ENCODE assay signal across 1 cellular context in the genomic region with DNA sequence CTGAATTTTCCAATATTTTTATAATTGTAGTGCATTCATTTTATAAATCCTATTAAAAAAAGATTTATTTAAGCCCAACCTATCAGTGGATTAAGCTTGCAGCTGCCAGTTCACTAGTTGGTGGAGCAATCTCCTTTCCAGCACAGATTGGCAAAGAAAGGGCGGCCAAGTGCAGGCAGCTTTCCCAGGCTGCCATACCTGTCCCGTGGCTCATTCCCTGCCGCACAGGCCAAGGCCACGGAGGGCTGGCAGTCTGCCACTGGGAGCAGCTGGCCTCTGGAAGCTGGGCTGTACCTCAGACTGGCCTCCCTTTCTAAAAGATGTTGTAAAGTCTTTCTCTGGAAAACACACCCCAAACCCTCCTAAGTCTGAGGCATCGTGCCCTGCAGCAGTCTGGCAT.
A peak's percentile ranks its signal among the peaks of the same experiment; 100 is the strongest.
TF ChIP-seq lines count a peak whose summit lies in the region.

No MANE protein-coding gene starts in this region.

TF ChIP-seq in HepG2, 621 proteins besides CTCF, POLR2A, EP300 and RAD21 (continued from another document):
- TF ChIP-seq, protein P1, sequence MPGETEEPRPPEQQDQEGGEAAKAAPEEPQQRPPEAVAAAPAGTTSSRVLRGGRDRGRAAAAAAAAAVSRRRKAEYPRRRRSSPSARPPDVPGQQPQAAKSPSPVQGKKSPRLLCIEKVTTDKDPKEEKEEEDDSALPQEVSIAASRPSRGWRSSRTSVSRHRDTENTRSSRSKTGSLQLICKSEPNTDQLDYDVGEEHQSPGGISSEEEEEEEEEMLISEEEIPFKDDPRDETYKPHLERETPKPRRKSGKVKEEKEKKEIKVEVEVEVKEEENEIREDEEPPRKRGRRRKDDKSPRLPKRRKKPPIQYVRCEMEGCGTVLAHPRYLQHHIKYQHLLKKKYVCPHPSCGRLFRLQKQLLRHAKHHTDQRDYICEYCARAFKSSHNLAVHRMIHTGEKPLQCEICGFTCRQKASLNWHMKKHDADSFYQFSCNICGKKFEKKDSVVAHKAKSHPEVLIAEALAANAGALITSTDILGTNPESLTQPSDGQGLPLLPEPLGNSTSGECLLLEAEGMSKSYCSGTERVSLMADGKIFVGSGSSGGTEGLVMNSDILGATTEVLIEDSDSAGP (CRISPR knock-in tag; IDR thresholded peaks at IDR 0.05; ENCODE audit: borderline replicate concordance), result no peak
- no peak for TF ChIP-seq ZNF589 (CRISPR knock-in tag; conservative IDR thresholded peaks at IDR 0.05)
- TF ChIP-seq CEBPB (IDR thresholded peaks at IDR 0.05; ENCODE audit: borderline replicate concordance, low read depth, low read length), result peak; percentile 26; the same call in 1 of the 2 replicates
- TF ChIP-seq ZNF446 (CRISPR knock-in tag; IDR thresholded peaks at IDR 0.05), result no peak
- no peak for TF ChIP-seq ZBTB3 (CRISPR knock-in tag; IDR thresholded peaks at IDR 0.05; ENCODE audit: borderline replicate concordance, low read depth)
- TF ChIP-seq SALL1 (CRISPR knock-in tag; IDR thresholded peaks at IDR 0.05), result peak; percentile 53; the same call in 1 of the 2 replicates
- TF ChIP-seq ZNF644 (CRISPR knock-in tag; IDR thresholded peaks at IDR 0.05; ENCODE audit: low read depth), result peak; percentile 77
- TF ChIP-seq, protein P2, sequence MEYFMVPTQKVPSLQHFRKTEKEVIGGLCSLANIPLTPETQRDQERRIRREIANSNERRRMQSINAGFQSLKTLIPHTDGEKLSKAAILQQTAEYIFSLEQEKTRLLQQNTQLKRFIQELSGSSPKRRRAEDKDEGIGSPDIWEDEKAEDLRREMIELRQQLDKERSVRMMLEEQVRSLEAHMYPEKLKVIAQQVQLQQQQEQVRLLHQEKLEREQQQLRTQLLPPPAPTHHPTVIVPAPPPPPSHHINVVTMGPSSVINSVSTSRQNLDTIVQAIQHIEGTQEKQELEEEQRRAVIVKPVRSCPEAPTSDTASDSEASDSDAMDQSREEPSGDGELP (IDR thresholded peaks at IDR 0.05; ENCODE audit: borderline replicate concordance, low read depth), result peak; percentile 86; the same call in 1 of the 2 replicates
- TF ChIP-seq, protein P3, sequence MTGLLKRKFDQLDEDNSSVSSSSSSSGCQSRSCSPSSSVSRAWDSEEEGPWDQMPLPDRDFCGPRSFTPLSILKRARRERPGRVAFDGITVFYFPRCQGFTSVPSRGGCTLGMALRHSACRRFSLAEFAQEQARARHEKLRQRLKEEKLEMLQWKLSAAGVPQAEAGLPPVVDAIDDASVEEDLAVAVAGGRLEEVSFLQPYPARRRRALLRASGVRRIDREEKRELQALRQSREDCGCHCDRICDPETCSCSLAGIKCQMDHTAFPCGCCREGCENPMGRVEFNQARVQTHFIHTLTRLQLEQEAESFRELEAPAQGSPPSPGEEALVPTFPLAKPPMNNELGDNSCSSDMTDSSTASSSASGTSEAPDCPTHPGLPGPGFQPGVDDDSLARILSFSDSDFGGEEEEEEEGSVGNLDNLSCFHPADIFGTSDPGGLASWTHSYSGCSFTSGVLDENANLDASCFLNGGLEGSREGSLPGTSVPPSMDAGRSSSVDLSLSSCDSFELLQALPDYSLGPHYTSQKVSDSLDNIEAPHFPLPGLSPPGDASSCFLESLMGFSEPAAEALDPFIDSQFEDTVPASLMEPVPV (CRISPR knock-in tag; IDR thresholded peaks at IDR 0.05), result no peak
- peak; percentile 16; the same call in 1 of the 2 replicates for TF ChIP-seq HNF4A (CRISPR knock-in tag; IDR thresholded peaks at IDR 0.05)
- no peak for TF ChIP-seq HCFC1 (IDR thresholded peaks at IDR 0.05; ENCODE audit: low read depth, low read length)
- TF ChIP-seq RARA (CRISPR knock-in tag; IDR thresholded peaks at IDR 0.05), result peak; percentile 36; the same call in 1 of the 2 replicates
- 0 out of 2 replicates have a peak, but pooled peaks have one; percentile 19 for TF ChIP-seq SAP130 (CRISPR knock-in tag; IDR thresholded peaks at IDR 0.05; ENCODE audit: low read depth)
- TF ChIP-seq, protein P4, sequence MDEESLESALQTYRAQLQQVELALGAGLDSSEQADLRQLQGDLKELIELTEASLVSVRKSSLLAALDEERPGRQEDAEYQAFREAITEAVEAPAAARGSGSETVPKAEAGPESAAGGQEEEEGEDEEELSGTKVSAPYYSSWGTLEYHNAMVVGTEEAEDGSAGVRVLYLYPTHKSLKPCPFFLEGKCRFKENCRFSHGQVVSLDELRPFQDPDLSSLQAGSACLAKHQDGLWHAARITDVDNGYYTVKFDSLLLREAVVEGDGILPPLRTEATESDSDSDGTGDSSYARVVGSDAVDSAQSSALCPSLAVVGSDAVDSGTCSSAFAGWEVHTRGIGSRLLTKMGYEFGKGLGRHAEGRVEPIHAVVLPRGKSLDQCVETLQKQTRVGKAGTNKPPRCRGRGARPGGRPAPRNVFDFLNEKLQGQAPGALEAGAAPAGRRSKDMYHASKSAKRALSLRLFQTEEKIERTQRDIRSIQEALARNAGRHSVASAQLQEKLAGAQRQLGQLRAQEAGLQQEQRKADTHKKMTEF (CRISPR knock-in tag; IDR thresholded peaks at IDR 0.05), result 0 out of 2 replicates have a peak, but pooled peaks have one; percentile 29
- peak; percentile 50 for TF ChIP-seq TEAD3 (CRISPR knock-in tag; optimal IDR thresholded peaks at IDR 0.05; ENCODE audit: borderline replicate concordance)
- TF ChIP-seq, protein P5, sequence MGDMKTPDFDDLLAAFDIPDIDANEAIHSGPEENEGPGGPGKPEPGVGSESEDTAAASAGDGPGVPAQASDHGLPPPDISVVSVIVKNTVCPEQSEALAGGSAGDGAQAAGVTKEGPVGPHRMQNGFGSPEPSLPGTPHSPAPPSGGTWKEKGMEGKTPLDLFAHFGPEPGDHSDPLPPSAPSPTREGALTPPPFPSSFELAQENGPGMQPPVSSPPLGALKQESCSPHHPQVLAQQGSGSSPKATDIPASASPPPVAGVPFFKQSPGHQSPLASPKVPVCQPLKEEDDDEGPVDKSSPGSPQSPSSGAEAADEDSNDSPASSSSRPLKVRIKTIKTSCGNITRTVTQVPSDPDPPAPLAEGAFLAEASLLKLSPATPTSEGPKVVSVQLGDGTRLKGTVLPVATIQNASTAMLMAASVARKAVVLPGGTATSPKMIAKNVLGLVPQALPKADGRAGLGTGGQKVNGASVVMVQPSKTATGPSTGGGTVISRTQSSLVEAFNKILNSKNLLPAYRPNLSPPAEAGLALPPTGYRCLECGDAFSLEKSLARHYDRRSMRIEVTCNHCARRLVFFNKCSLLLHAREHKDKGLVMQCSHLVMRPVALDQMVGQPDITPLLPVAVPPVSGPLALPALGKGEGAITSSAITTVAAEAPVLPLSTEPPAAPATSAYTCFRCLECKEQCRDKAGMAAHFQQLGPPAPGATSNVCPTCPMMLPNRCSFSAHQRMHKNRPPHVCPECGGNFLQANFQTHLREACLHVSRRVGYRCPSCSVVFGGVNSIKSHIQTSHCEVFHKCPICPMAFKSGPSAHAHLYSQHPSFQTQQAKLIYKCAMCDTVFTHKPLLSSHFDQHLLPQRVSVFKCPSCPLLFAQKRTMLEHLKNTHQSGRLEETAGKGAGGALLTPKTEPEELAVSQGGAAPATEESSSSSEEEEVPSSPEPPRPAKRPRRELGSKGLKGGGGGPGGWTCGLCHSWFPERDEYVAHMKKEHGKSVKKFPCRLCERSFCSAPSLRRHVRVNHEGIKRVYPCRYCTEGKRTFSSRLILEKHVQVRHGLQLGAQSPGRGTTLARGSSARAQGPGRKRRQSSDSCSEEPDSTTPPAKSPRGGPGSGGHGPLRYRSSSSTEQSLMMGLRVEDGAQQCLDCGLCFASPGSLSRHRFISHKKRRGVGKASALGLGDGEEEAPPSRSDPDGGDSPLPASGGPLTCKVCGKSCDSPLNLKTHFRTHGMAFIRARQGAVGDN (CRISPR knock-in tag; IDR thresholded peaks at IDR 0.05), result peak; percentile 61
- TF ChIP-seq POGZ (CRISPR knock-in tag; IDR thresholded peaks at IDR 0.05), result 0 out of 2 replicates have a peak, but pooled peaks have one; percentile 15
- TF ChIP-seq ZNF34 (CRISPR knock-in tag; IDR thresholded peaks at IDR 0.05; ENCODE audit: borderline replicate concordance), result no peak
- TF ChIP-seq, protein P6, sequence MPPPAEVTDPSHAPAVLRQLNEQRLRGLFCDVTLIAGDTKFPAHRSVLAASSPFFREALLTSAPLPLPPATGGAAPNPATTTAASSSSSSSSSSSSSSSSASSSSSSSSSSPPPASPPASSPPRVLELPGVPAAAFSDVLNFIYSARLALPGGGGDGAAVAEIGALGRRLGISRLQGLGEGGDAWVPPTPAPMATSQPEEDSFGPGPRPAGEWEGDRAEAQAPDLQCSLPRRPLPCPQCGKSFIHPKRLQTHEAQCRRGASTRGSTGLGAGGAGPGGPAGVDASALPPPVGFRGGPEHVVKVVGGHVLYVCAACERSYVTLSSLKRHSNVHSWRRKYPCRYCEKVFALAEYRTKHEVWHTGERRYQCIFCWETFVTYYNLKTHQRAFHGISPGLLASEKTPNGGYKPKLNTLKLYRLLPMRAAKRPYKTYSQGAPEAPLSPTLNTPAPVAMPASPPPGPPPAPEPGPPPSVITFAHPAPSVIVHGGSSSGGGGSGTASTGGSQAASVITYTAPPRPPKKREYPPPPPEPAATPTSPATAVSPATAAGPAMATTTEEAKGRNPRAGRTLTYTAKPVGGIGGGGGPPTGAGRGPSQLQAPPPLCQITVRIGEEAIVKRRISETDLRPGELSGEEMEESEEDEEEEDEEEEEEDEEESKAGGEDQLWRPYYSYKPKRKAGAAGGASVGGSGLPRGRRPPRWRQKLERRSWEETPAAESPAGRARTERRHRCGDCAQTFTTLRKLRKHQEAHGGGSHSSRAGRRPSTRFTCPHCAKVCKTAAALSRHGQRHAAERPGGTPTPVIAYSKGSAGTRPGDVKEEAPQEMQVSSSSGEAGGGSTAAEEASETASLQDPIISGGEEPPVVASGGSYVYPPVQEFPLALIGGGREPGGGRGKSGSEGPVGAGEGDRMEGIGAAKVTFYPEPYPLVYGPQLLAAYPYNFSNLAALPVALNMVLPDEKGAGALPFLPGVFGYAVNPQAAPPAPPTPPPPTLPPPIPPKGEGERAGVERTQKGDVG (CRISPR knock-in tag; IDR thresholded peaks at IDR 0.05; ENCODE audit: borderline replicate concordance), result no peak
- TF ChIP-seq NR2F1 (CRISPR knock-in tag; IDR thresholded peaks at IDR 0.05), result 0 out of 4 replicates have a peak, but pooled peaks of 1 of the 2 experiments have one; percentile 26
- TF ChIP-seq, protein P7, sequence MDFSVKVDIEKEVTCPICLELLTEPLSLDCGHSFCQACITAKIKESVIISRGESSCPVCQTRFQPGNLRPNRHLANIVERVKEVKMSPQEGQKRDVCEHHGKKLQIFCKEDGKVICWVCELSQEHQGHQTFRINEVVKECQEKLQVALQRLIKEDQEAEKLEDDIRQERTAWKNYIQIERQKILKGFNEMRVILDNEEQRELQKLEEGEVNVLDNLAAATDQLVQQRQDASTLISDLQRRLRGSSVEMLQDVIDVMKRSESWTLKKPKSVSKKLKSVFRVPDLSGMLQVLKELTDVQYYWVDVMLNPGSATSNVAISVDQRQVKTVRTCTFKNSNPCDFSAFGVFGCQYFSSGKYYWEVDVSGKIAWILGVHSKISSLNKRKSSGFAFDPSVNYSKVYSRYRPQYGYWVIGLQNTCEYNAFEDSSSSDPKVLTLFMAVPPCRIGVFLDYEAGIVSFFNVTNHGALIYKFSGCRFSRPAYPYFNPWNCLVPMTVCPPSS (IDR thresholded peaks at IDR 0.05), result no peak
- TF ChIP-seq, protein P8, sequence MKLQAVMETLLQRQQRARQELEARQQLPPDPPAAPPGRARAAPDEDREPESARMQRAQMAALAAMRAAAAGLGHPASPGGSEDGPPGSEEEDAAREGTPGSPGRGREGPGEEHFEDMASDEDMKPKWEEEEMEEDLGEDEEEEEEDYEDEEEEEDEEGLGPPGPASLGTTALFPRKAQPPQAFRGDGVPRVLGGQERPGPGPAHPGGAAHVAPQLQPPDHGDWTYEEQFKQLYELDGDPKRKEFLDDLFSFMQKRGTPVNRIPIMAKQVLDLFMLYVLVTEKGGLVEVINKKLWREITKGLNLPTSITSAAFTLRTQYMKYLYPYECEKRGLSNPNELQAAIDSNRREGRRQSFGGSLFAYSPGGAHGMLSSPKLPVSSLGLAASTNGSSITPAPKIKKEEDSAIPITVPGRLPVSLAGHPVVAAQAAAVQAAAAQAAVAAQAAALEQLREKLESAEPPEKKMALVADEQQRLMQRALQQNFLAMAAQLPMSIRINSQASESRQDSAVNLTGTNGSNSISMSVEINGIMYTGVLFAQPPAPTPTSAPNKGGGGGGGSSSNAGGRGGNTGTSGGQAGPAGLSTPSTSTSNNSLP (IDR thresholded peaks at IDR 0.05; ENCODE audit: low read depth, low read length), result no peak
- peak; percentile 42 for TF ChIP-seq FOSL2 (CRISPR knock-in tag; IDR thresholded peaks at IDR 0.05)
- no peak for TF ChIP-seq ZNF777 (CRISPR knock-in tag; IDR thresholded peaks at IDR 0.05)
- TF ChIP-seq NFIC (IDR thresholded peaks at IDR 0.05; ENCODE audit: low read length), result no peak
- TF ChIP-seq, protein P9, sequence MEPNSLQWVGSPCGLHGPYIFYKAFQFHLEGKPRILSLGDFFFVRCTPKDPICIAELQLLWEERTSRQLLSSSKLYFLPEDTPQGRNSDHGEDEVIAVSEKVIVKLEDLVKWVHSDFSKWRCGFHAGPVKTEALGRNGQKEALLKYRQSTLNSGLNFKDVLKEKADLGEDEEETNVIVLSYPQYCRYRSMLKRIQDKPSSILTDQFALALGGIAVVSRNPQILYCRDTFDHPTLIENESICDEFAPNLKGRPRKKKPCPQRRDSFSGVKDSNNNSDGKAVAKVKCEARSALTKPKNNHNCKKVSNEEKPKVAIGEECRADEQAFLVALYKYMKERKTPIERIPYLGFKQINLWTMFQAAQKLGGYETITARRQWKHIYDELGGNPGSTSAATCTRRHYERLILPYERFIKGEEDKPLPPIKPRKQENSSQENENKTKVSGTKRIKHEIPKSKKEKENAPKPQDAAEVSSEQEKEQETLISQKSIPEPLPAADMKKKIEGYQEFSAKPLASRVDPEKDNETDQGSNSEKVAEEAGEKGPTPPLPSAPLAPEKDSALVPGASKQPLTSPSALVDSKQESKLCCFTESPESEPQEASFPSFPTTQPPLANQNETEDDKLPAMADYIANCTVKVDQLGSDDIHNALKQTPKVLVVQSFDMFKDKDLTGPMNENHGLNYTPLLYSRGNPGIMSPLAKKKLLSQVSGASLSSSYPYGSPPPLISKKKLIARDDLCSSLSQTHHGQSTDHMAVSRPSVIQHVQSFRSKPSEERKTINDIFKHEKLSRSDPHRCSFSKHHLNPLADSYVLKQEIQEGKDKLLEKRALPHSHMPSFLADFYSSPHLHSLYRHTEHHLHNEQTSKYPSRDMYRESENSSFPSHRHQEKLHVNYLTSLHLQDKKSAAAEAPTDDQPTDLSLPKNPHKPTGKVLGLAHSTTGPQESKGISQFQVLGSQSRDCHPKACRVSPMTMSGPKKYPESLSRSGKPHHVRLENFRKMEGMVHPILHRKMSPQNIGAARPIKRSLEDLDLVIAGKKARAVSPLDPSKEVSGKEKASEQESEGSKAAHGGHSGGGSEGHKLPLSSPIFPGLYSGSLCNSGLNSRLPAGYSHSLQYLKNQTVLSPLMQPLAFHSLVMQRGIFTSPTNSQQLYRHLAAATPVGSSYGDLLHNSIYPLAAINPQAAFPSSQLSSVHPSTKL (CRISPR knock-in tag; IDR thresholded peaks at IDR 0.05), result peak; percentile 33; the same call in 1 of the 2 replicates
